Comparison of ENCODE assay signal across 2 cellular contexts in the genomic region with DNA sequence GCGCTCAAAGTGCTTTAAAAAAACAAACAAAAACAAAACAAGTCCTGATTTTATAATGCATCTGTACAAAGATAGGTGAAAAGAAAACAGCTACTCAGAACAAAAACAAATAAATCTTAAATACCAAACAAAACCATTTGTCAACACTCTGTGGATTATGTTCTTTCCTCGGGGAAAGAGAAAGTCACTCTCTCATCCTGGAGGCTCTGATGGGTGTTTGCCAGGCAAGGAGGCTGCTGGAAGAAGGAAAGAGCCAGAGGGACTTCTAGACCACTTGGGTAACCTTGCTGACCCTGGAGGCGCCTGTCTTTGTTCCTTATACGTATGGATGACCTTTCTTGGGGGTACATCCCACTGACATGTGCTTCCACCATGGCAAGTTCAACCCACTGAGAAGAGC.
TF ChIP-seq lines count a peak whose summit lies in the region.

No MANE protein-coding gene starts in this region.

TF ChIP-seq in A549, 52 proteins besides CTCF, POLR2A, EP300 and RAD21:
- TF ChIP-seq, protein P1, sequence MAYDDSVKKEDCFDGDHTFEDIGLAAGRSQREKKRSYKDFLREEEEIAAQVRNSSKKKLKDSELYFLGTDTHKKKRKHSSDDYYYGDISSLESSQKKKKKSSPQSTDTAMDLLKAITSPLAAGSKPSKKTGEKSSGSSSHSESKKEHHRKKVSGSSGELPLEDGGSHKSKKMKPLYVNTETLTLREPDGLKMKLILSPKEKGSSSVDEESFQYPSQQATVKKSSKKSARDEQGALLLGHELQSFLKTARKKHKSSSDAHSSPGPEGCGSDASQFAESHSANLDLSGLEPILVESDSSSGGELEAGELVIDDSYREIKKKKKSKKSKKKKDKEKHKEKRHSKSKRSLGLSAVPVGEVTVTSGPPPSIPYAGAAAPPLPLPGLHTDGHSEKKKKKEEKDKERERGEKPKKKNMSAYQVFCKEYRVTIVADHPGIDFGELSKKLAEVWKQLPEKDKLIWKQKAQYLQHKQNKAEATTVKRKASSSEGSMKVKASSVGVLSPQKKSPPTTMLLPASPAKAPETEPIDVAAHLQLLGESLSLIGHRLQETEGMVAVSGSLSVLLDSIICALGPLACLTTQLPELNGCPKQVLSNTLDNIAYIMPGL (CRISPR knock-in tag; IDR thresholded peaks at IDR 0.05; ENCODE audit: borderline replicate concordance) = no peak
- no peak for TF ChIP-seq CBX2 (IDR thresholded peaks at IDR 0.05; ENCODE audit: borderline replicate concordance, low read depth)
- no peak for TF ChIP-seq FOXS1 (CRISPR knock-in tag; IDR thresholded peaks at IDR 0.05)
- TF ChIP-seq EHMT2 (IDR thresholded peaks at IDR 0.05; ENCODE audit: low read depth) = no peak
- TF ChIP-seq RFX5 (IDR thresholded peaks at IDR 0.05) = no peak
- TF ChIP-seq, protein P2, sequence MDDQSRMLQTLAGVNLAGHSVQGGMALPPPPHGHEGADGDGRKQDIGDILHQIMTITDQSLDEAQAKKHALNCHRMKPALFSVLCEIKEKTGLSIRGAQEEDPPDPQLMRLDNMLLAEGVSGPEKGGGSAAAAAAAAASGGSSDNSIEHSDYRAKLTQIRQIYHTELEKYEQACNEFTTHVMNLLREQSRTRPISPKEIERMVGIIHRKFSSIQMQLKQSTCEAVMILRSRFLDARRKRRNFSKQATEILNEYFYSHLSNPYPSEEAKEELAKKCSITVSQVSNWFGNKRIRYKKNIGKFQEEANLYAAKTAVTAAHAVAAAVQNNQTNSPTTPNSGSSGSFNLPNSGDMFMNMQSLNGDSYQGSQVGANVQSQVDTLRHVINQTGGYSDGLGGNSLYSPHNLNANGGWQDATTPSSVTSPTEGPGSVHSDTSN (IDR thresholded peaks at IDR 0.05) = no peak
- no peak for TF ChIP-seq GATA3 (IDR thresholded peaks at IDR 0.05; ENCODE audit: borderline replicate concordance)
- TF ChIP-seq RNF2 (IDR thresholded peaks at IDR 0.05; ENCODE audit: borderline replicate concordance, low read depth) = no peak
- TF ChIP-seq MAFK (IDR thresholded peaks at IDR 0.05; ENCODE audit: partially characterized antibody) = no peak
- no peak for TF ChIP-seq ZSCAN20 (CRISPR knock-in tag; IDR thresholded peaks at IDR 0.05)
- TF ChIP-seq, protein P3, sequence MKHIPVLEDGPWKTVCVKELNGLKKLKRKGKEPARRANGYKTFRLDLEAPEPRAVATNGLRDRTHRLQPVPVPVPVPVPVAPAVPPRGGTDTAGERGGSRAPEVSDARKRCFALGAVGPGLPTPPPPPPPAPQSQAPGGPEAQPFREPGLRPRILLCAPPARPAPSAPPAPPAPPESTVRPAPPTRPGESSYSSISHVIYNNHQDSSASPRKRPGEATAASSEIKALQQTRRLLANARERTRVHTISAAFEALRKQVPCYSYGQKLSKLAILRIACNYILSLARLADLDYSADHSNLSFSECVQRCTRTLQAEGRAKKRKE (CRISPR knock-in tag; IDR thresholded peaks at IDR 0.05; ENCODE audit: low read depth) = no peak
- no peak for TF ChIP-seq SMC3 (IDR thresholded peaks at IDR 0.05)
- no peak for TF ChIP-seq CEBPB (IDR thresholded peaks at IDR 0.05)
- TF ChIP-seq NR3C1 (IDR thresholded peaks at IDR 0.05) = no peak
- no peak for TF ChIP-seq MYC (IDR thresholded peaks at IDR 0.05; ENCODE audit: borderline replicate concordance, low read length)
- TF ChIP-seq HOXB13 (CRISPR knock-in tag; IDR thresholded peaks at IDR 0.05; ENCODE audit: low read depth) = no peak
- TF ChIP-seq EHF (CRISPR knock-in tag; IDR thresholded peaks at IDR 0.05) = no peak
- no peak for TF ChIP-seq HDAC2 (IDR thresholded peaks at IDR 0.05)
- no peak for TF ChIP-seq POLR2AphosphoS2 (conservative IDR thresholded peaks at IDR 0.05; ENCODE audit: low read length)
- no peak for TF ChIP-seq NFE2L2 (conservative IDR thresholded peaks at IDR 0.05; ENCODE audit: low read length)

TF ChIP-seq in IMR-90, 13 proteins besides CTCF, POLR2A, EP300 and RAD21 (continued from another document):
- TF ChIP-seq, protein P4, sequence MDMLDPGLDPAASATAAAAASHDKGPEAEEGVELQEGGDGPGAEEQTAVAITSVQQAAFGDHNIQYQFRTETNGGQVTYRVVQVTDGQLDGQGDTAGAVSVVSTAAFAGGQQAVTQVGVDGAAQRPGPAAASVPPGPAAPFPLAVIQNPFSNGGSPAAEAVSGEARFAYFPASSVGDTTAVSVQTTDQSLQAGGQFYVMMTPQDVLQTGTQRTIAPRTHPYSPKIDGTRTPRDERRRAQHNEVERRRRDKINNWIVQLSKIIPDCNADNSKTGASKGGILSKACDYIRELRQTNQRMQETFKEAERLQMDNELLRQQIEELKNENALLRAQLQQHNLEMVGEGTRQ (IDR thresholded peaks at IDR 0.05; ENCODE audit: low read depth, low read length) = no peak
- TF ChIP-seq SMC3 (IDR thresholded peaks at IDR 0.05; ENCODE audit: low read depth, low read length) (no peak), MAFK (IDR thresholded peaks at IDR 0.05; ENCODE audit: low read depth, low read length) (no peak), MAZ (IDR thresholded peaks at IDR 0.05; ENCODE audit: borderline replicate concordance, low read depth, low read length) (no peak), NFE2L2 (IDR thresholded peaks at IDR 0.05; ENCODE audit: low read depth, low read length) (no peak), CHD1 (IDR thresholded peaks at IDR 0.05; ENCODE audit: low read depth, low read length) (no peak), MXI1 (IDR thresholded peaks at IDR 0.05; ENCODE audit: borderline replicate concordance, low read depth, low read length) (no peak), RFX5 (IDR thresholded peaks at IDR 0.05; ENCODE audit: low read depth, low read length) (no peak), FOS (IDR thresholded peaks at IDR 0.05; ENCODE audit: low read depth, low read length) (no peak), RCOR1 (IDR thresholded peaks at IDR 0.05; ENCODE audit: insufficient replicate concordance, low read length) (no peak), BHLHE40 (IDR thresholded peaks at IDR 0.05; ENCODE audit: low read depth, low read length) (no peak), CEBPB (IDR thresholded peaks at IDR 0.05; ENCODE audit: low read depth, low read length) (no peak)
